Comparison of ENCODE assay signal across 9 cellular contexts in the genomic region with DNA sequence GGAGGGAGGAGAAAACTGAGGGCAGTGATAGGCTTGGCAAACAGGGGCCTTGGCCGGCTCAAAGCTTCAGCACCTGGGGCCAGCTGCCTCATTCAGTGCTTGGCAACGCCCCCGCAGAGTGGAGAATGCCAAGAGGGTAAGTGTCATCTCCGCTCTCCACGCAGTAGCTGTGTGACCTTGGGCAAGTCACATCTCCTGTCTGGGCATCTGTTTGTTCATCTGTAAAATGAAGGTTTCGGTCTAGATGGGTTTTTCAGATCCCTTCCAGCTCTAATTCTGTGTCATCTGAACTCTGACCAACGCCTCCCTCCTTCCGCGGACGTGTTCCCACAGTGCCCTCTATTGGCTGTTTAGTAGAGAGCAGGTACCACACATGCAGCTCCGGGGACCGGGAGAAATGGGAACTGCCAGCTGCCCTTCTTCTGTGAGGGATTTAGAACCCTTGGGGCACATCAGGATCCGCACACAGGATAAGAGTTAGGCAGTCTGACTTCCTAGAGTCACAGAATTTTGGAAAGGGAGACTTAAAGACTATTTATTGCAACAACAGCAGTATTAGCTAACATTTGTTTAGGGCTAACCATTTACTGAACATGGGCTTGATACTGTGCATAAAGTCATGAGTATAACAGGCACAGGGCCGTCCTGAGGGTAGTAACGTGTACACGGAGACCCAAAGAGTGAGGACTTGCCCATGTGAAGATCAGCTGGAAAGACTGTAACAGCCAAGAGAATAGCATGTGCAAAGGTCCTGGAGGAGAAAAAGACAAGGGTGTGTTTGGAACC. TPM values are rescaled to one million over a fixed set of nuclear protein-coding genes. Genes with fewer than 3 reads are reported as not detected.
DNase-seq lines count a peak whose midpoint lies in the region; ATAC-seq and TF ChIP-seq lines count a peak whose summit lies in the region.
"Had no signal": no experiment of that assay in that cellular context is flagged by ENCODE, and none has a peak within 500 bp of the region (broad histone marks: within the 10 kb centered on the region; RNA-seq: fewer than 3 reads in every experiment).

No MANE protein-coding gene starts in this region.

- peak; percentile 65 for DNase-seq in activated effector memory CD4-positive, alpha-beta T cell treated with anti-CD3 and anti-CD28 coated beads, Interleukin-2, amount 50 U/mL, for 16 hours
- DNase-seq in activated effector memory CD4-positive, alpha-beta T cell treated with Interleukin-2 at 50 U/mL for 16 hours: no peak
- peak; percentile 36 to 66 for DNase-seq in NCI-H526 (lab: John Stamatoyannopoulos, UW)
- DNase-seq in activated T-cell treated with anti-CD3 and anti-CD28 coated beads, Interleukin-2, amount 50 U/mL, for 1 hour: peak; percentile 18
- peak; percentile 7 for DNase-seq in glomerular endothelial cell (ENCODE audit: extremely low read depth, low read depth, low spot score)
- DNase-seq in psoas muscle: peak in 1 of 2 donors; percentile 13

- no peak overlapping the region for H3K27ac ChIP-seq in psoas muscle
- H3K27ac ChIP-seq: epithelial cell of prostate had no signal

- H3K4me1 ChIP-seq in psoas muscle: no peaks in the 10 kb centered on the region

- no peak overlapping the region for H3K4me3 ChIP-seq in psoas muscle

- ATAC-seq in HG03139 (IDR thresholded peaks at IDR 0.05; ENCODE audit: unreplicated experiment) (peak; percentile 52), psoas muscle (no peak), HG03095 (IDR thresholded peaks at IDR 0.05; ENCODE audit: unreplicated experiment) (no peak)

- peak; percentile 39 for TF ChIP-seq CTCF in psoas muscle (IDR thresholded peaks at IDR 0.05)

- no peaks in the 10 kb centered on the region for H3K27me3 ChIP-seq in psoas muscle (ENCODE audit: insufficient read depth in 3 of 3, low read length in 2 of 3)

- intact Hi-C loops in psoas muscle (cut with DNase I): loop anchor here in 1 of 2 donors (10.0 kb wide), 1 partner anchor 396 kb away; no protein-coding TSS in a partner anchor

- no peaks in the 10 kb centered on the region for H3K36me3 ChIP-seq in psoas muscle (ENCODE audit: insufficient read depth in 1 of 2, low read depth in 1 of 2)

- H3K9me3 ChIP-seq in psoas muscle: no peaks in the 10 kb centered on the region

- WGBS in psoas muscle, 3 donors: 12 to 15% (median 14%) methylated on average over 16 of the region's 16 CpGs

RNA-seq across cellular contexts. Expression of a gene that starts 26.8 kb away (rescaled TPM):
- not detected in 2 replicates for total RNA-seq in glomerular endothelial cell
- total RNA-seq in psoas muscle: 1 to 10 TPM in 1 of 4 donors, under 1 TPM in 1, not detected in 2; 0.34 to 3.1 TPM
- polyA plus RNA-seq in psoas muscle: 1 to 10 TPM in 1 of 3 donors, under 1 TPM in 1, not detected in 1; 0.55 to 1.3 TPM

RNA-seq across cellular contexts. Expression of a gene that starts 52.0 kb away (rescaled TPM):
- total RNA-seq in glomerular endothelial cell (not detected in 2 replicates), psoas muscle (not detected)
- polyA plus RNA-seq in psoas muscle: not detected
